Comparison of ENCODE assay signal across 19 cellular contexts in genomic region chr11:27672836-27673464, GRCh38. TPM values are rescaled to one million over a fixed set of nuclear protein-coding genes. Genes with fewer than 3 reads are reported as not detected.
DNase-seq lines count a peak whose midpoint lies in the region; ATAC-seq, FAIRE-seq and TF ChIP-seq lines count a peak whose summit lies in the region.
"Had no signal": no experiment of that assay in that cellular context is flagged by ENCODE, and none has a peak within 500 bp of the region (broad histone marks: within the 10 kb centered on the region; RNA-seq: fewer than 3 reads in every experiment).

No MANE protein-coding gene starts in this region.

- DNase-seq in HCEC 1CT, result peak; percentile 56
- peak; percentile 50 for DNase-seq in NCI-H187 treated with DMSO at 0.1 percent for 48 hours (lab: John Stamatoyannopoulos, UW)
- DNase-seq in H1 (ENCODE audit: low read depth in 1 of 2, low spot score in 2 of 2), result no peak
- peak; percentile 5 for DNase-seq in myocyte (ENCODE audit: low read depth)
- no peak for DNase-seq in heart left ventricle
- no peak for DNase-seq in retina
- DNase-seq in erythroblast (lab: John Stamatoyannopoulos, UW), result no peak
- DNase-seq: activated effector memory CD4-positive, alpha-beta T cell treated with Interleukin-2 at 50 U/mL for 16 hours; amygdala; cerebellar nuclear complex; naive thymus-derived CD8-positive, alpha-beta T cell; NCI-H1048; NCI-H2227 treated with DMSO at 0.1 percent for 48 hours; SJCRH30 had no signal

- H2BK20ac ChIP-seq in H1 (ENCODE audit: low read length), result no peak overlapping the region

- H3K9me3 ChIP-seq in H1 (ENCODE audit: insufficient read depth in 2 of 2, low read depth in 1 of 2, low read length in 1 of 2), result no peaks in the 10 kb centered on the region
- H3K9me3 ChIP-seq in heart left ventricle, result peaks cover 0 to 9% (median 0%) of the 10 kb centered on the region in 12 donors
- H3K9me3 ChIP-seq: thoracic aorta had no signal

- no peak overlapping the region for H3K23ac ChIP-seq in H1 (ENCODE audit: insufficient read length)

- no peak for FAIRE-seq in H1 (lab: Jason Lieb, UNC)

- H2BK15ac ChIP-seq in H1 (ENCODE audit: low read length), result no peak overlapping the region

- CTCF ChIA-PET in H1 (lab: Charles Lee; ENCODE audit: partially characterized antibody), result no interaction called here

- H3K18ac ChIP-seq in H1 (ENCODE audit: extremely low read depth, low read length), result no peak overlapping the region; the same call in 1 of the 2 replicates

- no peak overlapping the region for H3K14ac ChIP-seq in H1 (ENCODE audit: insufficient read length)

- H2AK5ac ChIP-seq in H1 (ENCODE audit: low read depth, low read length), result no peak overlapping the region

- peak overlapping the region in 1 of 4 experiments; percentile 30; a peak in 1 of 8 replicates for H3K4me3 ChIP-seq in H1 (ENCODE audit: extremely low read depth in 1 of 4, insufficient read depth in 2 of 4, low read depth in 3 of 4, low read length in 4 of 4)
- H3K4me3 ChIP-seq in heart left ventricle, result no peak overlapping the region
- H3K4me3 ChIP-seq: lung, SJCRH30, thoracic aorta had no signal

- TF ChIP-seq RAD21 in H1 (IDR thresholded peaks at IDR 0.05 in 1 of 2, conservative IDR thresholded peaks at IDR 0.05 in 1 of 2; ENCODE audit: low read depth in 2 of 2, low read length in 2 of 2), result no peak

- H3K4ac ChIP-seq in H1 (replicated peaks; ENCODE audit: insufficient read length, low read depth, low read length), result no peak overlapping the region

- POLR2A ChIA-PET in H1 (lab: Charles Lee; ENCODE audit: partially characterized antibody), result interaction anchor here (0.8 to 1.0 kb wide), 2 partner anchors 46 to 47 kb away, joined by 3 to 4 read pairs; no protein-coding TSS in a partner anchor

- H3K27ac ChIP-seq in H1 (ENCODE audit: low read depth, low read length), result no peak overlapping the region
- no peak overlapping the region for H3K27ac ChIP-seq in heart left ventricle
- H3K27ac ChIP-seq: SJCRH30, thoracic aorta had no signal

- no peak overlapping the region for H4K5ac ChIP-seq in H1 (ENCODE audit: insufficient read length, low read depth, low read length)

- H3K79me1 ChIP-seq in H1 (ENCODE audit: low read depth, low read length), result no peaks in the 10 kb centered on the region

- H3K27me3 ChIP-seq in H1 (replicated peaks in 1 of 4; ENCODE audit: control insufficient read depth in 3 of 4, extremely low read depth in 1 of 4, insufficient read depth in 3 of 4, low read length in 3 of 4) (no peaks in the 10 kb centered on the region), heart left ventricle (no peaks in the 10 kb centered on the region)
- H3K27me3 ChIP-seq: SJCRH30 had no signal

- H3K4me1 ChIP-seq in H1 (replicated peaks in 1 of 4; ENCODE audit: control insufficient read depth in 3 of 4, insufficient read depth in 4 of 4, low read length in 3 of 4) (peaks cover 0 to 12% (median 2%) of the 10 kb centered on the region in 4 experiments; a peak in 2 of 7 replicates), heart left ventricle (no peaks in the 10 kb centered on the region)
- H3K4me1 ChIP-seq: SJCRH30 had no signal

- H3K36me3 ChIP-seq in H1 (ENCODE audit: control insufficient read depth in 2 of 4, insufficient read depth in 4 of 4, low read length in 3 of 4) (no peaks in the 10 kb centered on the region), heart left ventricle (no peaks in the 10 kb centered on the region)
- H3K36me3 ChIP-seq: SJCRH30, thoracic aorta had no signal

- peaks cover 0 to 22% of the 10 kb centered on the region in 2 experiments; a peak in 3 of 4 replicates for H3K79me2 ChIP-seq in H1 (ENCODE audit: control insufficient read depth in 1 of 2, insufficient read depth in 2 of 2, low read length in 2 of 2)

- H4K20me1 ChIP-seq in H1 (replicated peaks in 1 of 2; ENCODE audit: control insufficient read depth in 1 of 2, insufficient read depth in 2 of 2, low read length in 2 of 2), result no peaks in the 10 kb centered on the region

- whole genome bisulfite sequencing in H1 (ENCODE audit: extremely low coverage in 1 of 2, insufficient coverage in 1 of 2, insufficient read length in 1 of 2, insufficient replicate concordance in 2 of 2, low coverage in 1 of 2, low lambda C conversion rate in 2 of 2, missing lambda C conversion rate in 1 of 2), 2 experiments, result 81% methylated on average over 2 of the region's 2 CpGs; no CpG with 5 or more reads in 1 of the 2 experiments
- 96 to 98% (median 98%) methylated on average over 2 of the region's 2 CpGs for WGBS in heart left ventricle, 4 donors

- TF ChIP-seq EP300 in H1 (IDR thresholded peaks at IDR 0.05; ENCODE audit: borderline replicate concordance in 1 of 2, low read depth in 2 of 2, low read length in 2 of 2), result no peak

- H3K9ac ChIP-seq in H1 (replicated peaks in 1 of 4; ENCODE audit: extremely low read depth in 1 of 4, low read depth in 3 of 4, low read length in 3 of 4), result no peak overlapping the region

- ATAC-seq in heart left ventricle, result no peak
- no peak for ATAC-seq in GM18520 (IDR thresholded peaks at IDR 0.05; ENCODE audit: unreplicated experiment)
- ATAC-seq: activated CD4-positive, CD25-positive, alpha-beta regulatory T cell treated with anti-CD3 and anti-CD28 coated beads, Interleukin-2, amount 50 U/mL, for 24 hours; naive thymus-derived CD8-positive, alpha-beta T cell had no signal

- H3K4me2 ChIP-seq in H1 (ENCODE audit: insufficient read depth in 1 of 2, low read depth in 2 of 2, low read length in 2 of 2), result no peak overlapping the region

- TF ChIP-seq POLR2A in H1 (IDR thresholded peaks at IDR 0.05; ENCODE audit: control extremely low read depth in 1 of 2, low read depth in 2 of 2, low read length in 2 of 2) (no peak), heart left ventricle (IDR thresholded peaks at IDR 0.05) (no peak), erythroblast (IDR thresholded peaks at IDR 0.05; ENCODE audit: low read length) (no peak)

- TF ChIP-seq CTCF in H1 (IDR thresholded peaks at IDR 0.05; ENCODE audit: control extremely low read depth in 1 of 3, insufficient read depth in 1 of 3, low read depth in 1 of 3, low read length in 3 of 3) (no peak), heart left ventricle (IDR thresholded peaks at IDR 0.05) (no peak)

- H4K8ac ChIP-seq in H1 (ENCODE audit: extremely low read depth, insufficient read depth, low read length), result no peak overlapping the region

- H2BK12ac ChIP-seq in H1 (ENCODE audit: low read depth, low read length), result no peak overlapping the region

- intact Hi-C loops in heart left ventricle (cut with DNase I), result no loop called here

- no peak overlapping the region for H2BK5ac ChIP-seq in H1 (ENCODE audit: low read depth, low read length)

- no peaks in the 10 kb centered on the region for H3K23me2 ChIP-seq in H1 (ENCODE audit: low read depth, low read length)

- H2BK120ac ChIP-seq in H1 (replicated peaks; ENCODE audit: low read depth, low read length), result no peak overlapping the region

- no peak overlapping the region for H2AFZ ChIP-seq in H1 (ENCODE audit: low read length)

- no peak overlapping the region for H4K91ac ChIP-seq in H1 (replicated peaks; ENCODE audit: insufficient read length, low read length)

- H3K56ac ChIP-seq in H1 (replicated peaks; ENCODE audit: insufficient read length, low read depth, low read length), result no peak overlapping the region

TF ChIP-seq in H1, 55 proteins besides CTCF, POLR2A, EP300 and RAD21:
- peak; percentile 70; the same call in 1 of the 2 replicates for TF ChIP-seq CEBPB (IDR thresholded peaks at IDR 0.05; ENCODE audit: low read depth, low read length)
- TF ChIP-seq JUN (IDR thresholded peaks at IDR 0.05; ENCODE audit: low read depth, low read length), result no peak

RNA-seq across cellular contexts. Expression of gene BDNF, which starts 27.3 kb away (rescaled TPM):
- total RNA-seq in H1 (2021; fragmentation: NEBNext Ultra II Directional; extraction: Animal tissue kit (Norgen Biotek cat#: 25700)), result 5.4 and 6.0 TPM in 2 replicates
- 1.5 and 2.4 TPM in 2 replicates for polyA plus RNA-seq in H1 (2011; rRNA removed)
- 2.4 TPM for polyA plus RNA-seq in H1 (2011; cell fraction: cytosol; rRNA removed)
- 2.4 TPM for polyA plus RNA-seq in H1 (2011; cell fraction: nucleus; rRNA removed)
- polyA plus RNA-seq in H1 (2012, experiment 1 of 2), result 3.5 to 5.7 TPM (median 4.2 TPM) in 4 replicates
- polyA plus RNA-seq in H1 (2012, experiment 2 of 2), result 1.4 TPM
- polyA plus RNA-seq in H1 (2013, experiment 1 of 2), result 4.3 TPM
- polyA plus RNA-seq in H1 (2013, experiment 2 of 2), result 4.9 TPM
- 4.7 and 5.4 TPM in 2 replicates for polyA minus RNA-seq in H1 (2011; rRNA and poly(A)+ RNA removed)
- 3.2 TPM for polyA minus RNA-seq in H1 (2011; cell fraction: cytosol; rRNA and poly(A)+ RNA removed)
- polyA minus RNA-seq in H1 (2011; cell fraction: nucleus; rRNA and poly(A)+ RNA removed), result 7.3 TPM
- total RNA-seq in myocyte, result 2.8 and 4.5 TPM in 2 replicates
- polyA plus RNA-seq in myocyte (2012), result 3.0 TPM
- total RNA-seq in heart left ventricle, result 1 to 10 TPM; 2.1 to 8.5 (median 3.8) TPM
- polyA plus RNA-seq in heart left ventricle, result 1 to 10 TPM in 1 of 2 donors, under 1 TPM in 1; 0.93 to 3.1 TPM
- total RNA-seq: naive thymus-derived CD8-positive, alpha-beta T cell; T-helper 2 cell treated with Interferon-gamma antibody and Interleukin-4, amounts not matched to agents 100 ng/mL and 5 ng/mL, for 36 hours had no signal

Comparison
In these comparisons a context has a peak if more than half of its experiments do, and no peak if none do; other contexts are left out.
1. DNase-seq: peak in HCEC 1CT (single experiment), NCI-H187 treated with DMSO at 0.1 percent for 48 hours (single experiment) and myocyte (single experiment); none in H1 (0 of 2), heart left ventricle (0 of 5), retina (single experiment) and erythroblast (0 of 2).